ENCODE assay signal across 23 cellular contexts in genomic region chr4:20287246-20287645, GRCh38. TPM values are rescaled to one million over a fixed set of nuclear protein-coding genes. Genes with fewer than 3 reads are reported as not detected.
"Had no signal": no experiment of that assay in that cellular context is flagged by ENCODE, and none has a peak within 500 bp of the region (broad histone marks: within the 10 kb centered on the region; RNA-seq: fewer than 3 reads in every experiment).

No MANE protein-coding gene starts in this region.

- ATAC-seq: activated CD8-positive, alpha-beta T cell treated with anti-CD3 and anti-CD28 coated beads for 36 hours; activated naive CD8-positive, alpha-beta T cell treated with anti-CD3 and anti-CD28 coated beads, Interleukin-2, amount 50 U/mL, for 24 hours; lower lobe of right lung had no signal

- H3K27me3 ChIP-seq: esophagus squamous epithelium, hepatocyte, thyroid gland had no signal

- H3K27ac ChIP-seq: esophagus squamous epithelium, hepatocyte, lower lobe of right lung, thyroid gland had no signal

- H3K4me2 ChIP-seq: hepatocyte had no signal

- H3K9me3 ChIP-seq: esophagus squamous epithelium, lower lobe of right lung, thyroid gland had no signal

- FAIRE-seq: islet of Langerhans had no signal

- H3K4me3 ChIP-seq: esophagus squamous epithelium, hepatocyte, lower lobe of right lung, thyroid gland had no signal

- H3K36me3 ChIP-seq: esophagus squamous epithelium, lower lobe of right lung, thyroid gland had no signal

- H3K4me1 ChIP-seq: lower lobe of right lung, thyroid gland had no signal

- H2AFZ ChIP-seq: hepatocyte had no signal

- DNase-seq: activated CD4-positive, alpha-beta T cell treated with anti-CD3 and anti-CD28 coated beads, Interleukin-2, amount 10 ng/mL, durations not matched to agents 24 days and 14 days; activated CD8-positive, alpha-beta T cell treated with anti-CD3 and anti-CD28 coated beads for 36 hours; activated naive CD4-positive, alpha-beta T cell treated with anti-CD3 and anti-CD28 coated beads, Interleukin-2, amount 10 ng/mL, durations not matched to agents 7 days and 5 days; activated naive CD8-positive, alpha-beta T cell treated with anti-CD3 and anti-CD28 coated beads, Interleukin-2, amount 50 U/mL, for 24 hours; activated T-cell treated with anti-CD3 and anti-CD28 coated beads, Interleukin-2, amount 50 U/mL, for 24 hours; anterior cingulate cortex; cerebellar nuclear complex; cortex of kidney; effector CD4-positive, alpha-beta T cell; esophagus squamous epithelium; lower lobe of right lung; midbrain; nephron progenitor cell; occipital lobe; retina; stimulated activated CD4-positive, alpha-beta T cell treated with anti-CD3 and anti-CD28 coated beads, Interleukin-12 subunit alpha, Interleukin-12 subunit beta, amount 100 ng/mL, for 4 hours; stimulated activated CD4-positive, alpha-beta T cell treated with anti-CD3 and anti-CD28 coated beads, Interleukin-1b, Interleukin-23, amount 100 ng/mL, for 48 hours; stimulated activated naive CD4-positive, alpha-beta T cell treated with Interleukin-2 at 50 U/mL for 16 hours; T-helper 1 cell; T-helper 9 cell; thyroid gland had no signal

RNA-seq across cellular contexts. Expression of gene SLIT2, which starts 35.5 kb away (rescaled TPM):
- total RNA-seq: activated CD8-positive, alpha-beta T cell treated with anti-CD3 and anti-CD28 coated beads for 36 hours had no signal
